In the genomic region with DNA sequence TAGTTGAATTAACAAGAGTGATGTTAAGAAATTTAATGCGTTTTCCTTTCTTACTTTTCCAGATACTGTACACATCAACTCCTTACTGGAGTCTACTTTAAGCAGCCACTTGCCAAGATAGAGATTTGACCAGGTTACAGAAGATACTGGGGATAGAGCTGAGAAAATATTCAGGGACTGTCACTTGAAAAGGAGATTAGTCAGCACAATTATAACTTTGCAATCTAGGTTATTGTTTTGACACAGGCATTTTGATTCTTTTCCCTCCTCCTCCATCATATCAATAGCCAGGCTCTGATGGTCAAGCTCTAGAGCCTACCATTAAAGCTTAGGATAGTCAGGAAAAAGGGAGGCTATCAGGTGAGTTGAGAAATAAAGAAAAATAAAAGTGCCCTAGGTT, we compare ENCODE assay signal across 35 cellular contexts.
"Had no signal": no experiment of that assay in that cellular context is flagged by ENCODE, and none has a peak within 500 bp of the region (broad histone marks: within the 10 kb centered on the region; RNA-seq: fewer than 3 reads in every experiment).

No MANE protein-coding gene starts in this region.

- H3K27me3 ChIP-seq: MG63 had no signal

- DNase-seq: Kasumi-1, MG63, MM.1S, MV-4-11, NCI-H1048, NCI-H1092, NCI-H1092 treated with DMSO at 0.1 percent for 48 hours, NCI-H1105, NCI-H1105 treated with DMSO at 0.1 percent for 48 hours, NCI-H1417, NCI-H1417 treated with DMSO at 0.1 percent for 48 hours, NCI-H1436, NCI-H1436 treated with DMSO at 0.1 percent for 48 hours, NCI-H146, NCI-H1694, NCI-H1694 treated with DMSO at 0.1 percent for 48 hours, NCI-H187, NCI-H187 treated with DMSO at 0.1 percent for 48 hours, NCI-H1930, NCI-H2029, NCI-H2029 treated with DMSO at 0.1 percent for 48 hours, NCI-H2081, NCI-H2081 treated with DMSO at 0.1 percent for 48 hours, NCI-H2107, NCI-H2171, NCI-H2171 treated with DMSO at 0.1 percent for 48 hours, NCI-H2227 treated with DMSO at 0.1 percent for 48 hours, NCI-H226, NCI-H345, NCI-H446, NCI-H446 treated with DMSO at 0.1 percent for 48 hours, NCI-H510A, NCI-H510A treated with DMSO at 0.1 percent for 48 hours, NCI-H524, NCI-H524 treated with DMSO at 0.1 percent for 48 hours had no signal

- H3K9me3 ChIP-seq: MG63 had no signal

- H3K4me3 ChIP-seq: MG63 had no signal

- H3K36me3 ChIP-seq: MG63 had no signal
